ENCODE assay signal across 8 cellular contexts in the genomic region with DNA sequence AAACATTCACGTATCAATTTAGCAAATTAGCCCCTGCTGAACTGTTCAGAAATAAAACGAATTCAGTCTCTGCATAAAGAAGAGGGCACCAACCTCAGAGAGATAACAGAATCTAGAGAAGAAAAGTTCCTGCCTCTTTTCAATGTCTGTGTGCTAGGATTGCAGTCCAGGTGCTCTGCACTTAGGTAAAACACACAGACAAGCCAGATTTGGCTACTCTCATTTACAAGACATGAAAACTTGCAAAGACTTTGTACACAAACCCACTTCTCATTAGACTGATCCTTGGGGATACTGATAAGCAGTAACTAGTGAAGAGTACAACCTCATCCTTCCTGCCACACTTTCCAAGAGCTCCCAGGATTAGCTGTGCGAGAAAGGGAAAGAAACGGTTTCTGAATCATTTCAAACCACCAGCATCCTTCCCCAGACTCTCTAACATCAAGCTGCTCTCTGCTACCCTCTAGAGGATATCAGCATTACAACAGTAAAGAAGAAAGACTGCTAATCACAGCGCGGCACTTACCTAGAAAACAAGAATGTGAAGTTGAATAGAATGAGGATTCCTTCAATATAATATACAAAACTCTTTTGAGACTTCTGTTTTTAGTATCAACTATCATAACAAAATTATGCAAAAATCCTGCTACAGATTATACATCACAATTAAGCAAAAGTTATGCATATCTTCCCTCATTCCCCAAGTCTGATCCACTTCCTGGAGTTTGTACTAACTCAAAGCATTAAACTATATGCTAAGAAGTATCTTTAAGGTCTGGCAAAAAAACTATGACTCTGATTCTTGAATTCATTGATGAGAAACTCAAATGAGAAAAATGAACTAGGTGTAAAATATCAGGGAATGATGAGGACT.
A peak's percentile ranks its signal among the peaks of the same experiment; 100 is the strongest.
DNase-seq lines count a peak whose midpoint lies in the region; ATAC-seq and TF ChIP-seq lines count a peak whose summit lies in the region.

No MANE protein-coding gene starts in this region.

- H3K4me3 ChIP-seq in epithelial cell of esophagus (ENCODE audit: low read length): no peak overlapping the region

- peak; percentile 87 for ATAC-seq in GM21825 (IDR thresholded peaks at IDR 0.05; ENCODE audit: unreplicated experiment)

- peak; percentile 70 for DNase-seq in A172 (ENCODE audit: low spot score)
- peak; percentile 5 for DNase-seq in GDM1 (lab: John Stamatoyannopoulos, UW)
- peak; percentile 18 for DNase-seq in HuH-7 (ENCODE audit: low spot score)
- DNase-seq in RPMI8226: peak; percentile 61
- peak; percentile 61 for DNase-seq in epithelial cell of esophagus (ENCODE audit: low read depth)
- DNase-seq in mucosa of gallbladder (ENCODE audit: low spot score): peak; percentile 12
- DNase-seq in T1000 (lab: John Stamatoyannopoulos, UW): no peak

- TF ChIP-seq CTCF in epithelial cell of esophagus (IDR thresholded peaks at IDR 0.05; ENCODE audit: insufficient read depth, low read depth, low read length, missing control alignments): peak; percentile 85
